14 cellular contexts compared by ENCODE assay signal in the genomic region with DNA sequence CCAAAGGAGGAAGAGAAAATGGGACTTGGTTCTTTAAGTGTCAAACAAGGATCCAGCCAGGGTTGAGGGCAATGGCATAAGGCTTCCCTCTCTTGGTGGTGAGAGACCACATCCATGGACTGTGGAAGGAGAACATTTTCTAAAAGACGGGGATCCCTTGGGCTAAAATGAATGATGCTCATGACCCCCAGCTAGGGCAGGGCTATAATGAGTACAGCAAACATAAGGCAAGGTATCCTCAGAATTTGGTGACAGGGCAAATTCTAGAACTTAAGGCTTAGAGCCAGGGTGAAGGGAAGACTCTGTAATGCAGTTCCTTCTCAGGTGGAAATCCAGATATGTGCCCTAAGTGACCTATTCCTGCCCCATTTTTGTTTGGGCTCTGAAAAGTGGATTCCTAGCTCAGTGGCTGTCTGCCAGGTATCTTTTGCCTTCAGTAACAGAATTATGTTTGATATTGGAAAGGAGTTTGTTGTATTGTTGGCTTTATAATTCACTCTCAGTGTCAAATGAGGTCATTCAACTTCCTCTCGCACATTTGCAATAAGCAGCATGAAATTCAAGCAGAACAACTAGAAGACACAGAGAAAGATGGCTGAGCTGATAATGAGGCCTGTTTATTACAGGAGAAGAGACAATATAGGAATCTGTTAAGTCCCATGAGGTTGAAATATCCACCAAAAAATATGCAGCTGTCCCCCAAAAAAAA.
DNase-seq lines count a peak whose midpoint lies in the region; ATAC-seq, FAIRE-seq and TF ChIP-seq lines count a peak whose summit lies in the region.
"Had no signal": no experiment of that assay in that cellular context is flagged by ENCODE, and none has a peak within 500 bp of the region (broad histone marks: within the 10 kb centered on the region; RNA-seq: fewer than 3 reads in every experiment).

No MANE protein-coding gene starts in this region.

- H3K27ac ChIP-seq in SJCRH30: peak overlapping the region; percentile 63
- no peak overlapping the region for H3K27ac ChIP-seq in endothelial cell of umbilical vein (ENCODE audit: insufficient read depth, low read depth, low read length)
- peak overlapping the region in 4 of 5 donors; percentile 35 to 63 (median 53) for H3K27ac ChIP-seq in stomach
- H3K27ac ChIP-seq in lower lobe of right lung: no peak overlapping the region
- H3K27ac ChIP-seq: epithelial cell of prostate had no signal

- H3K9ac ChIP-seq in endothelial cell of umbilical vein (replicated peaks; ENCODE audit: extremely low read depth, insufficient read depth, low read length): no peak overlapping the region

- H3K27me3 ChIP-seq in SJCRH30: no peaks in the 10 kb centered on the region
- no peaks in the 10 kb centered on the region for H3K27me3 ChIP-seq in endothelial cell of umbilical vein (ENCODE audit: control insufficient read depth in 2 of 2, insufficient read depth in 2 of 2, low read length in 2 of 2)
- no peaks in the 10 kb centered on the region for H3K27me3 ChIP-seq in stomach
- H3K27me3 ChIP-seq in lower lobe of right lung (ENCODE audit: low read depth): no peaks in the 10 kb centered on the region

- FAIRE-seq in endothelial cell of umbilical vein (lab: Jason Lieb, UNC): peak; percentile 35

- H3K9me3 ChIP-seq in SJCRH30 (replicated peaks) (no peaks in the 10 kb centered on the region), endothelial cell of umbilical vein (replicated peaks; ENCODE audit: control insufficient read depth, insufficient read depth, low read length) (no peaks in the 10 kb centered on the region), stomach (no peaks in the 10 kb centered on the region), lower lobe of right lung (no peaks in the 10 kb centered on the region)

- H3K4me3 ChIP-seq in SJCRH30 (no peak overlapping the region), endothelial cell of umbilical vein (replicated peaks in 1 of 3; ENCODE audit: insufficient read depth in 1 of 3, low read depth in 1 of 3, low read length in 3 of 3) (no peak overlapping the region), stomach (no peak overlapping the region), lower lobe of right lung (no peak overlapping the region)

- peak overlapping the region; percentile 96 for H3K27ac Mint-ChIP-seq in activated CD8-positive, alpha-beta memory T cell treated with anti-CD3 and anti-CD28 coated beads, Interleukin-2, amount 10 ng/mL, durations not matched to agents 7 days and 5 days

- no peak for TF ChIP-seq CTCF in endothelial cell of umbilical vein (IDR thresholded peaks at IDR 0.05; ENCODE audit: extremely low read depth in 1 of 2, insufficient read depth in 1 of 2, low read depth in 1 of 2, low read length in 2 of 2)
- no peak for TF ChIP-seq CTCF in stomach (IDR thresholded peaks at IDR 0.05)
- no peak for TF ChIP-seq CTCF in lower lobe of right lung (IDR thresholded peaks at IDR 0.05)

- TF ChIP-seq POLR2A in endothelial cell of umbilical vein (IDR thresholded peaks at IDR 0.05; ENCODE audit: low read depth, low read length): no peak
- TF ChIP-seq POLR2A in stomach (IDR thresholded peaks at IDR 0.05): no peak

- H3K4me3 Mint-ChIP-seq in activated CD8-positive, alpha-beta memory T cell treated with anti-CD3 and anti-CD28 coated beads, Interleukin-2, amount 10 ng/mL, durations not matched to agents 7 days and 5 days: peak overlapping the region; percentile 80

- POLR2A ChIA-PET in endothelial cell of umbilical vein (lab: Charles Lee): no interaction called here

- ATAC-seq in activated CD8-positive, alpha-beta memory T cell treated with anti-CD3 and anti-CD28 coated beads, Interleukin-2, amount 10 ng/mL, durations not matched to agents 7 days and 5 days: no peak
- ATAC-seq in lower lobe of right lung (no peak), HG03039 (IDR thresholded peaks at IDR 0.05; ENCODE audit: unreplicated experiment) (no peak)

- 60 to 83% (median 75%) methylated on average over 2 of the region's 2 CpGs for WGBS in stomach, 5 donors

- H3K9me1 ChIP-seq in endothelial cell of umbilical vein (replicated peaks; ENCODE audit: control insufficient read depth, extremely low read depth, insufficient read depth, low read length): no peaks in the 10 kb centered on the region

- BruUV-seq in endothelial cell of umbilical vein (replicated peaks; lab: Mats Ljungman, UMichigan): no TSS peak

- H3K4me1 ChIP-seq in SJCRH30 (peaks cover 63% of the 10 kb centered on the region), endothelial cell of umbilical vein (ENCODE audit: control insufficient read depth, extremely low read depth, insufficient read depth, low read length) (peaks cover 13% of the 10 kb centered on the region), stomach (peaks cover 0 to 67% (median 45%) of the 10 kb centered on the region in 4 donors), lower lobe of right lung (peaks cover 23% of the 10 kb centered on the region)

- CTCF ChIA-PET in activated CD8-positive, alpha-beta memory T cell treated with anti-CD3 and anti-CD28 coated beads, Interleukin-2, amount 10 ng/mL, durations not matched to agents 7 days and 5 days (lab: Charles Lee): interaction anchor here (0.8 to 3.4 kb wide), 3 partner anchors 9 to 19 kb away, joined by 3 to 16 read pairs (median 7); no protein-coding TSS in a partner anchor
- CTCF ChIA-PET in endothelial cell of umbilical vein (lab: Charles Lee): no interaction called here

- H3K4me1 Mint-ChIP-seq in activated CD8-positive, alpha-beta memory T cell treated with anti-CD3 and anti-CD28 coated beads, Interleukin-2, amount 10 ng/mL, durations not matched to agents 7 days and 5 days: peaks cover 85% of the 10 kb centered on the region

- no peaks in the 10 kb centered on the region for H3K79me2 ChIP-seq in endothelial cell of umbilical vein (ENCODE audit: control insufficient read depth, insufficient read depth, low read length)

- H4K20me1 ChIP-seq in endothelial cell of umbilical vein (replicated peaks; ENCODE audit: control insufficient read depth, extremely low read depth, insufficient read depth, low read length): no peaks in the 10 kb centered on the region

- no peaks in the 10 kb centered on the region for H3K9me3 Mint-ChIP-seq in activated CD8-positive, alpha-beta memory T cell treated with anti-CD3 and anti-CD28 coated beads, Interleukin-2, amount 10 ng/mL, durations not matched to agents 7 days and 5 days (ENCODE audit: low read depth)

- no peak for DNase-seq in activated CD8-positive, alpha-beta memory T cell treated with anti-CD3 and anti-CD28 coated beads, Interleukin-2, amount 10 ng/mL, durations not matched to agents 7 days and 5 days
- no peak for DNase-seq in activated CD8-positive, alpha-beta memory T cell treated with anti-CD3 and anti-CD28 coated beads, Interleukin-2, amount 50 U/mL, for 48 hours
- DNase-seq in SJCRH30: peak in 1 of 2 experiments; percentile 27
- peak; percentile 33 for DNase-seq in endothelial cell of umbilical vein (ENCODE audit: low read depth, low spot score)
- DNase-seq in stomach: no peak
- no peak for DNase-seq in lower lobe of right lung
- no peak for DNase-seq in GDM1 (lab: John Stamatoyannopoulos, UW)
- DNase-seq: ACHN; activated CD4-positive, CD25-positive, alpha-beta regulatory T cell treated with anti-CD3 and anti-CD28 coated beads, Interleukin-2, amount 50 U/mL, for 72 hours; aorta; DND-41; nucleus accumbens had no signal

- H3K27me3 Mint-ChIP-seq in activated CD8-positive, alpha-beta memory T cell treated with anti-CD3 and anti-CD28 coated beads, Interleukin-2, amount 10 ng/mL, durations not matched to agents 7 days and 5 days: no peaks in the 10 kb centered on the region

- no peak overlapping the region for H3K4me2 ChIP-seq in endothelial cell of umbilical vein (ENCODE audit: insufficient read depth, low read length)

- peaks cover 12% of the 10 kb centered on the region for H3K36me3 ChIP-seq in SJCRH30
- no peaks in the 10 kb centered on the region for H3K36me3 ChIP-seq in endothelial cell of umbilical vein (ENCODE audit: control insufficient read depth in 2 of 2, extremely low read depth in 1 of 2, insufficient read depth in 2 of 2, low read length in 2 of 2)
- no peaks in the 10 kb centered on the region for H3K36me3 ChIP-seq in stomach
- no peaks in the 10 kb centered on the region for H3K36me3 ChIP-seq in lower lobe of right lung

- peaks cover 93% of the 10 kb centered on the region for H3K36me3 Mint-ChIP-seq in activated CD8-positive, alpha-beta memory T cell treated with anti-CD3 and anti-CD28 coated beads, Interleukin-2, amount 10 ng/mL, durations not matched to agents 7 days and 5 days

- H2AFZ ChIP-seq in endothelial cell of umbilical vein (ENCODE audit: low read depth, low read length): no peak overlapping the region

- TF ChIP-seq EP300 in stomach (IDR thresholded peaks at IDR 0.05): no peak

- dilution Hi-C loops in endothelial cell of umbilical vein (cut with MboI; ENCODE audit: extremely low pct_ligation_motif_present, low sequenced_read_pairs): no loop called here

- intact Hi-C loops in endothelial cell of umbilical vein (cut with micrococcal nuclease) (no loop called here), stomach (cut with DNase I; ENCODE audit: low total_unique reads) (no loop called here), lower lobe of right lung (cut with DNase I) (no loop called here)

TF ChIP-seq in endothelial cell of umbilical vein, 7 proteins besides CTCF, POLR2A, EP300 and RAD21:
- no peak for TF ChIP-seq GATA2 (IDR thresholded peaks at IDR 0.05; ENCODE audit: insufficient read depth, insufficient read length, low read depth, low read length)
- no peak for TF ChIP-seq MYC (IDR thresholded peaks at IDR 0.05; ENCODE audit: low read depth, low read length)
- no peak for TF ChIP-seq FOS (IDR thresholded peaks at IDR 0.05; ENCODE audit: borderline replicate concordance, insufficient read depth, low read length)
- TF ChIP-seq POLR2AphosphoS5 (IDR thresholded peaks at IDR 0.05; ENCODE audit: insufficient read depth, low read depth, low read length): no peak
- TF ChIP-seq JUN (IDR thresholded peaks at IDR 0.05; ENCODE audit: borderline replicate concordance, insufficient read depth, insufficient read length, low read depth): no peak
- TF ChIP-seq, protein P1, sequence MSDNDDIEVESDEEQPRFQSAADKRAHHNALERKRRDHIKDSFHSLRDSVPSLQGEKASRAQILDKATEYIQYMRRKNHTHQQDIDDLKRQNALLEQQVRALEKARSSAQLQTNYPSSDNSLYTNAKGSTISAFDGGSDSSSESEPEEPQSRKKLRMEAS (IDR thresholded peaks at IDR 0.05; ENCODE audit: insufficient read depth, insufficient read length): no peak
- no peak for TF ChIP-seq EZH2 (IDR thresholded peaks at IDR 0.05; ENCODE audit: borderline replicate concordance, low read depth, low read length, severe bottlenecking)

Comparison
In these comparisons a context has a peak if more than half of its experiments do, and no peak if none do; other contexts are left out.
1. H3K27ac ChIP-seq: peak in SJCRH30 (single experiment) and stomach (4 of 5); none in endothelial cell of umbilical vein (single experiment) and lower lobe of right lung (single experiment).